Comparison of ENCODE assay signal across 19 cellular contexts in the genomic region with DNA sequence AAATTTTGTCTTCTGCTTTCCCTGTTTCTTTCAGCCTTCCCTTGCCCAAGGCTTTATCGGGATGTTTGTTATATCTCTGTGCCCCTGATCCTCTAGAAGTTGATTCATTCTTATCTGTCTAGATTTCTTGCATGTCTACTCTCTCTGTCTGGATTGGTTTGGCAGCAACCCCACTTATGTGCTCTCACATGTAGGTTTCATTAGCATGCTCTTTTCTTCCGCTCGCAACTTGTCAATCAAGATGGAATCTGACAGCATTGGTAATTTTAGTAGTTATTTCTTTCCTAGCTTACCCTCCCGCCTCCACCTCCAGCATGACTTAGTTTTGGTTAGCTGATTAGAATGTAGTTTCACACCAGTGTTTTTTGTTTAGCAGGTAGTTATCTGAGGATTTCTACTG.
"Had no signal": no experiment of that assay in that cellular context is flagged by ENCODE, and none has a peak within 500 bp of the region (broad histone marks: within the 10 kb centered on the region; RNA-seq: fewer than 3 reads in every experiment).

No MANE protein-coding gene starts in this region.

- H3K9me3 ChIP-seq: right atrium auricular region, suprapubic skin, upper lobe of left lung had no signal

- DNase-seq: activated CD4-positive, alpha-beta memory T cell treated with anti-CD3 and anti-CD28 coated beads, Interleukin-2, amount 10 ng/mL, durations not matched to agents 7 days and 5 days; activated CD4-positive, alpha-beta T cell treated with anti-CD3 and anti-CD28 coated beads for 48 hours; activated CD4-positive, CD25-positive, alpha-beta regulatory T cell; activated CD8-positive, alpha-beta memory T cell treated with anti-CD3 and anti-CD28 coated beads, Interleukin-2, amount 10 ng/mL, durations not matched to agents 7 days and 5 days; activated naive CD8-positive, alpha-beta T cell treated with anti-CD3 and anti-CD28 coated beads for 36 hours; amygdala; dorsolateral prefrontal cortex; foreskin fibroblast; hippocampal formation; kidney; midbrain; T1000; upper lobe of left lung had no signal

- H3K4me1 ChIP-seq: upper lobe of left lung had no signal

- H3K36me3 ChIP-seq: right atrium auricular region, suprapubic skin, upper lobe of left lung had no signal

- H3K27me3 ChIP-seq: dorsolateral prefrontal cortex, right atrium auricular region, suprapubic skin, upper lobe of left lung had no signal

- ATAC-seq: activated CD8-positive, alpha-beta memory T cell treated with anti-CD3 and anti-CD28 coated beads, Interleukin-2, amount 10 ng/mL, durations not matched to agents 7 days and 5 days; left lobe of liver had no signal

- FAIRE-seq: colon, kidney had no signal

- H3K27ac ChIP-seq: epithelial cell of prostate, right atrium auricular region, suprapubic skin, upper lobe of left lung had no signal

- H3K4me3 ChIP-seq: dorsolateral prefrontal cortex, lung, right atrium auricular region, suprapubic skin, upper lobe of left lung had no signal
